In the genomic region with DNA sequence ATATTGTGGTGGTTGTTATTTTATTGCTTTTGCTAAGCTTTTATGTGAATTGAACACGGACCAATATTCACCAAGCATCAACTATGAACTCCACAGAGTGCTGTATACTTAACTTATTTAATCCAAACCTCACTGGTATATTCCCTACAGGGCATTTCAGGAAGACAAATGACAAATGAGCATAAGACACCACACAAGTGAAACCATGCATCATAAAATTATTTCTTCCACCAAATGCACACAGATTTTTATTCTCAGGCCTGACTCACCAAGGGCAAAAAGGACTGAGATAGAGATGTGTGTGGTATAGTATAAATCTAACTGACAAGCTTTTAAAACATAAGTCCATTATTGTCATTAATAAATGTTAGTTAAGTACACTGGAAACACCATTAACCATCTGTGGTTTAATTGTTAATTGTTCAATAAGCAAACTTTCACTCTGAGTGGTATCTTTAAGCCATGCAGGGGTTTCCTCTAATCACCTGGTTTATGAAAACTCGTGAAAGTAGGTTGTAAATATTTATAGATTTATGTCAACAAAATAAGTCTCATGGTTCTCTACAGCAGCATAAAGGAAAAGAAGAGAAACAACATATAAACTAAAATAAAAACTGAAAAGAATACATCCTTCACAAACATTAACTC, we compare ENCODE assay signal across 22 cellular contexts.
DNase-seq lines count a peak whose midpoint lies in the region; ATAC-seq and TF ChIP-seq lines count a peak whose summit lies in the region.
"Had no signal": no experiment of that assay in that cellular context is flagged by ENCODE, and none has a peak within 500 bp of the region (broad histone marks: within the 10 kb centered on the region; RNA-seq: fewer than 3 reads in every experiment).

No MANE protein-coding gene starts in this region.

- no peak for TF ChIP-seq CTCF in foreskin keratinocyte (conservative IDR thresholded peaks at IDR 0.05)

- peaks cover 11% of the 10 kb centered on the region for H3K4me1 ChIP-seq in foreskin keratinocyte
- H3K4me1 ChIP-seq: sigmoid colon, transverse colon had no signal

- peak; percentile 58 for ATAC-seq in stimulated activated naive CD8-positive, alpha-beta T cell treated with anti-CD3 and anti-CD28 coated beads, Interleukin-15, Interleukin-2, amounts not matched to agents 100 U/mL and 50 U/mL, for 24 hours
- ATAC-seq in stimulated activated naive CD8-positive, alpha-beta T cell treated with anti-CD3 and anti-CD28 coated beads, Interleukin-15, amount 100 ng/mL, for 72 hours = no peak
- ATAC-seq in foreskin keratinocyte (peak; percentile 71), GM21528 (IDR thresholded peaks at IDR 0.05; ENCODE audit: low FRiP score, unreplicated experiment) (no peak)
- ATAC-seq: left cardiac atrium; stimulated activated naive B cell treated with anti-CD40 and anti-IgM and Interleukin-4, amounts not matched to agents 10 μg/mL and 1 μg/mL and 100 μg/mL, for 72 hours had no signal

- peaks cover 15 to 19% of the 10 kb centered on the region in 2 donors for H3K9me3 Mint-ChIP-seq in stimulated activated naive CD8-positive, alpha-beta T cell treated with anti-CD3 and anti-CD28 coated beads, Interleukin-15, amount 100 ng/mL, for 72 hours

- H3K4me3 Mint-ChIP-seq in stimulated activated naive CD8-positive, alpha-beta T cell treated with anti-CD3 and anti-CD28 coated beads, Interleukin-15, amount 100 ng/mL, for 72 hours = no peak overlapping the region
- H3K4me3 Mint-ChIP-seq: activated B cell treated with CpG ODN at 0.5 μM for 24 hours; CD4-positive, alpha-beta memory T cell; mesothelial cell of epicardium; natural killer cell treated with Interleukin-12 subunit alpha and Interleukin-12 subunit beta and Interleukin-15 and Interleukin-18, amount 100 ng/mL, for 72 hours; stimulated activated naive B cell treated with anti-CD40 and anti-IgM and Interleukin-4, amounts not matched to agents 10 μg/mL and 1 μg/mL and 100 μg/mL, for 72 hours had no signal

- H3K27ac ChIP-seq in foreskin keratinocyte (no peak overlapping the region), caudate nucleus (ENCODE audit: low read depth, low read length) (no peak overlapping the region)
- H3K27ac ChIP-seq: dorsolateral prefrontal cortex, KMS-11, sigmoid colon, transverse colon had no signal

- no peaks in the 10 kb centered on the region for H3K27me3 Mint-ChIP-seq in stimulated activated naive CD8-positive, alpha-beta T cell treated with anti-CD3 and anti-CD28 coated beads, Interleukin-15, amount 100 ng/mL, for 72 hours
- H3K27me3 Mint-ChIP-seq: CD4-positive, alpha-beta memory T cell; natural killer cell treated with Interleukin-12 subunit alpha and Interleukin-12 subunit beta and Interleukin-15 and Interleukin-18, amount 100 ng/mL, for 72 hours had no signal

- DNase-seq in stimulated activated naive CD8-positive, alpha-beta T cell treated with anti-CD3 and anti-CD28 coated beads, Interleukin-15, Interleukin-2, amounts not matched to agents 100 U/mL and 50 U/mL, for 24 hours = no peak
- no peak for DNase-seq in stimulated activated naive CD8-positive, alpha-beta T cell treated with anti-CD3 and anti-CD28 coated beads, Interleukin-15, amount 100 ng/mL, for 72 hours
- peak; percentile 30 for DNase-seq in NCI-H774 (lab: John Stamatoyannopoulos, UW)
- DNase-seq in foreskin keratinocyte = peak; percentile 40 to 74
- no peak for DNase-seq in cortex of kidney (lab: John Stamatoyannopoulos, UW)
- no peak for DNase-seq in caudate nucleus (lab: John Stamatoyannopoulos, UW)
- no peak for DNase-seq in HCEC 1CT
- DNase-seq: activated B cell treated with CpG ODN at 0.5 μM for 24 hours; activated CD8-positive, alpha-beta memory T cell treated with anti-CD3 and anti-CD28 coated beads for 24 hours; CD4-positive, alpha-beta memory T cell; central memory CD4-positive, alpha-beta T cell; dorsolateral prefrontal cortex; GF-D8; left cardiac atrium; NCI-H2081; sigmoid colon; stimulated activated naive B cell treated with anti-CD40 and anti-IgM and Interleukin-4, amounts not matched to agents 10 μg/mL and 1 μg/mL and 100 μg/mL, for 72 hours; transverse colon had no signal

- no peaks in the 10 kb centered on the region for H3K27me3 ChIP-seq in foreskin keratinocyte
- H3K27me3 ChIP-seq: dorsolateral prefrontal cortex, sigmoid colon, transverse colon had no signal

- no peaks in the 10 kb centered on the region for H3K4me1 Mint-ChIP-seq in stimulated activated naive CD8-positive, alpha-beta T cell treated with anti-CD3 and anti-CD28 coated beads, Interleukin-15, amount 100 ng/mL, for 72 hours
- H3K4me1 Mint-ChIP-seq: activated B cell treated with CpG ODN at 0.5 μM for 24 hours; CD4-positive, alpha-beta memory T cell; mesothelial cell of epicardium; stimulated activated naive B cell treated with anti-CD40 and anti-IgM and Interleukin-4, amounts not matched to agents 10 μg/mL and 1 μg/mL and 100 μg/mL, for 72 hours had no signal

- H3K27ac Mint-ChIP-seq in stimulated activated naive CD8-positive, alpha-beta T cell treated with anti-CD3 and anti-CD28 coated beads, Interleukin-15, amount 100 ng/mL, for 72 hours = no peak overlapping the region
- H3K27ac Mint-ChIP-seq: activated B cell treated with CpG ODN at 0.5 μM for 24 hours; CD4-positive, alpha-beta memory T cell; mesothelial cell of epicardium; natural killer cell treated with Interleukin-12 subunit alpha and Interleukin-12 subunit beta and Interleukin-15 and Interleukin-18, amount 100 ng/mL, for 72 hours; stimulated activated naive B cell treated with anti-CD40 and anti-IgM and Interleukin-4, amounts not matched to agents 10 μg/mL and 1 μg/mL and 100 μg/mL, for 72 hours had no signal

Comparison
In these comparisons a context has a peak if more than half of its experiments do, and no peak if none do; other contexts are left out.
1. ATAC-seq: peak in stimulated activated naive CD8-positive, alpha-beta T cell treated with anti-CD3 and anti-CD28 coated beads, Interleukin-15, Interleukin-2, amounts not matched to agents 100 U/mL and 50 U/mL, for 24 hours (single experiment) and foreskin keratinocyte (single experiment); none in stimulated activated naive CD8-positive, alpha-beta T cell treated with anti-CD3 and anti-CD28 coated beads, Interleukin-15, amount 100 ng/mL, for 72 hours (single experiment) and GM21528 (single experiment).
2. DNase-seq: peak in NCI-H774 (single experiment) and foreskin keratinocyte (2 of 2); none in stimulated activated naive CD8-positive, alpha-beta T cell treated with anti-CD3 and anti-CD28 coated beads, Interleukin-15, Interleukin-2, amounts not matched to agents 100 U/mL and 50 U/mL, for 24 hours (single experiment), stimulated activated naive CD8-positive, alpha-beta T cell treated with anti-CD3 and anti-CD28 coated beads, Interleukin-15, amount 100 ng/mL, for 72 hours (0 of 2), cortex of kidney (single experiment), caudate nucleus (0 of 61) and HCEC 1CT (single experiment).